Comparison of ENCODE assay signal across 8 cellular contexts in genomic region chr11:2837096-2837601, GRCh38. TPM values are rescaled to one million over a fixed set of nuclear protein-coding genes. Genes with fewer than 3 reads are reported as not detected.
DNase-seq lines count a peak whose midpoint lies in the region; ATAC-seq and TF ChIP-seq lines count a peak whose summit lies in the region.

No MANE protein-coding gene starts in this region.

- no peaks in the 10 kb centered on the region for H3K27me3 Mint-ChIP-seq in activated CD8-positive, alpha-beta T cell treated with anti-CD3 and anti-CD28 coated beads, Interleukin-2, amount 10 ng/mL, durations not matched to agents 7 days and 5 days (ENCODE audit: low read depth)

- 52 to 69% (median 64%) methylated on average over 8 to 20 of the region's 20 CpGs for WGBS in adrenal gland, 4 donors
- 60 to 73% methylated on average over 1 to 20 of the region's 20 CpGs for WGBS in testis, 2 donors

- DNase-seq in adrenal gland (peak in 6 of 7 donors; percentile 54 to 86 (median 69)), iPS-NIHi7 (ENCODE audit: extremely low spot score) (peak; percentile 74), testis (peak; percentile 59), NCI-H2171 treated with DMSO at 0.1 percent for 48 hours (lab: John Stamatoyannopoulos, UW) (no peak), NCI-H524 treated with DMSO at 0.1 percent for 48 hours (lab: John Stamatoyannopoulos, UW) (no peak)
- no peak for DNase-seq in activated CD8-positive, alpha-beta T cell treated with anti-CD3 and anti-CD28 coated beads, Interleukin-2, amount 10 ng/mL, durations not matched to agents 7 days and 5 days

- ATAC-seq in HG03565 (IDR thresholded peaks at IDR 0.05; ENCODE audit: unreplicated experiment) = no peak
- ATAC-seq in activated CD8-positive, alpha-beta T cell treated with anti-CD3 and anti-CD28 coated beads, Interleukin-2, amount 10 ng/mL, durations not matched to agents 7 days and 5 days = no peak

- no peaks in the 10 kb centered on the region for H3K27me3 ChIP-seq in adrenal gland
- H3K27me3 ChIP-seq in testis = no peaks in the 10 kb centered on the region

- H3K9me3 ChIP-seq in HEK293 (ENCODE audit: control insufficient read depth, insufficient read depth, low read depth, low read length) (no peaks in the 10 kb centered on the region), adrenal gland (replicated peaks in 1 of 3) (no peaks in the 10 kb centered on the region), testis (no peaks in the 10 kb centered on the region)

- TF ChIP-seq CTCF in HEK293 (tag by site-specific recombination; IDR thresholded peaks at IDR 0.05) (no peak), adrenal gland (IDR thresholded peaks at IDR 0.05) (peak in 4 of 6 experiments; percentile 9 to 43 (median 35)), testis (IDR thresholded peaks at IDR 0.05) (no peak)

- no peak overlapping the region for H3K4me3 Mint-ChIP-seq in activated CD8-positive, alpha-beta T cell treated with anti-CD3 and anti-CD28 coated beads, Interleukin-2, amount 10 ng/mL, durations not matched to agents 7 days and 5 days

- TF ChIP-seq POLR2A in adrenal gland (IDR thresholded peaks at IDR 0.05) = no peak
- no peak for TF ChIP-seq POLR2A in testis (IDR thresholded peaks at IDR 0.05)

- intact Hi-C loops in adrenal gland (cut with DNase I) (no loop called here), testis (cut with DNase I; ENCODE audit: low total_unique reads) (no loop called here)

- CTCF ChIA-PET in HEK293 (lab: Yijun Ruan, JAX) = no interaction called here
- CTCF ChIA-PET in activated CD8-positive, alpha-beta T cell treated with anti-CD3 and anti-CD28 coated beads, Interleukin-2, amount 10 ng/mL, durations not matched to agents 7 days and 5 days (lab: Charles Lee) = no interaction called here

- H3K4me1 ChIP-seq in HEK293 (ENCODE audit: control insufficient read depth, insufficient read depth, low read length) (no peaks in the 10 kb centered on the region), adrenal gland (replicated peaks in 1 of 2) (peaks cover 6 to 8% of the 10 kb centered on the region in 2 donors), testis (peaks cover 3% of the 10 kb centered on the region)

- no peaks in the 10 kb centered on the region for H3K9me3 Mint-ChIP-seq in activated CD8-positive, alpha-beta T cell treated with anti-CD3 and anti-CD28 coated beads, Interleukin-2, amount 10 ng/mL, durations not matched to agents 7 days and 5 days (ENCODE audit: insufficient read depth)

- no peak overlapping the region for H3K4me3 ChIP-seq in HEK293 (ENCODE audit: low read depth, low read length)
- H3K4me3 ChIP-seq in adrenal gland = no peak overlapping the region
- H3K4me3 ChIP-seq in testis = no peak overlapping the region

- no peak overlapping the region for H3K27ac Mint-ChIP-seq in activated CD8-positive, alpha-beta T cell treated with anti-CD3 and anti-CD28 coated beads, Interleukin-2, amount 10 ng/mL, durations not matched to agents 7 days and 5 days

- no peaks in the 10 kb centered on the region for H3K4me1 Mint-ChIP-seq in activated CD8-positive, alpha-beta T cell treated with anti-CD3 and anti-CD28 coated beads, Interleukin-2, amount 10 ng/mL, durations not matched to agents 7 days and 5 days (ENCODE audit: low read depth)

- H3K27ac ChIP-seq in HEK293 (ENCODE audit: extremely low read depth, low read depth, low read length) = no peak overlapping the region
- peak overlapping the region in 1 of 5 donors; percentile 16 for H3K27ac ChIP-seq in adrenal gland
- no peak overlapping the region for H3K27ac ChIP-seq in testis

- no peaks in the 10 kb centered on the region for H3K36me3 Mint-ChIP-seq in activated CD8-positive, alpha-beta T cell treated with anti-CD3 and anti-CD28 coated beads, Interleukin-2, amount 10 ng/mL, durations not matched to agents 7 days and 5 days (ENCODE audit: low read depth)

- H3K36me3 ChIP-seq in HEK293 (ENCODE audit: control insufficient read depth in 2 of 2, insufficient read depth in 1 of 2, low read length in 2 of 2) (no peaks in the 10 kb centered on the region), adrenal gland (replicated peaks in 1 of 2) (no peaks in the 10 kb centered on the region), testis (ENCODE audit: low read depth, missing control alignments) (no peaks in the 10 kb centered on the region)

- POLR2A ChIA-PET in HEK293 (lab: Yijun Ruan, JAX) = interaction anchor here (0.6 kb wide), 1 partner anchor 10 kb away, joined by 8 read pairs; no protein-coding TSS in a partner anchor
- POLR2A ChIA-PET in activated CD8-positive, alpha-beta T cell treated with anti-CD3 and anti-CD28 coated beads, Interleukin-2, amount 10 ng/mL, durations not matched to agents 7 days and 5 days (lab: Charles Lee) = no interaction called here

TF ChIP-seq in HEK293, 187 proteins besides CTCF, POLR2A, EP300 and RAD21:
- no peak for TF ChIP-seq ZNF501 (tag by site-specific recombination; IDR thresholded peaks at IDR 0.05)
- TF ChIP-seq ZIC2 (tag by site-specific recombination; IDR thresholded peaks at IDR 0.05) = peak; percentile 60

RNA-seq across cellular contexts. Expression of gene CDKN1C, which starts 48.4 kb away (rescaled TPM):
- total RNA-seq in adrenal gland (100 to 1,000 TPM in 7 of 8 donors, 10 to 100 TPM in 1; 32.8 to 817 (median 464) TPM), testis (10 to 100 TPM; 24.3 to 34.9 TPM)
- polyA plus RNA-seq in adrenal gland (100 to 1,000 TPM in 2 of 3 donors, 10 to 100 TPM in 1; 17.7 to 229 (median 152) TPM), testis (ENCODE audit: insufficient read depth, low read depth, low replicate concordance) (15.2 TPM)
- under 1 TPM; 0.21 to 0.32 TPM for total RNA-seq in activated CD8-positive, alpha-beta T cell treated with anti-CD3 and anti-CD28 coated beads, Interleukin-2, amount 10 ng/mL, durations not matched to agents 7 days and 5 days

Comparison
In these comparisons a context has a peak if more than half of its experiments do, and no peak if none do; other contexts are left out.
1. CTCF ChIP-seq: peak in adrenal gland (4 of 6); none in HEK293 (single experiment) and testis (0 of 3).
2. DNase-seq: peak in adrenal gland (6 of 7), iPS-NIHi7 (single experiment) and testis (single experiment); none in NCI-H2171 treated with DMSO at 0.1 percent for 48 hours (single experiment), activated CD8-positive, alpha-beta T cell treated with anti-CD3 and anti-CD28 coated beads, Interleukin-2, amount 10 ng/mL, durations not matched to agents 7 days and 5 days (single experiment) and NCI-H524 treated with DMSO at 0.1 percent for 48 hours (single experiment).
3. RNA of gene CDKN1C, which starts 48.4 kb away (total RNA-seq): 32.8 to 817 TPM in adrenal gland and 24.3 to 34.9 TPM in testis; 0.21 to 0.32 TPM in activated CD8-positive, alpha-beta T cell treated with anti-CD3 and anti-CD28 coated beads, Interleukin-2, amount 10 ng/mL, durations not matched to agents 7 days and 5 days; every median in the first group is over 10 times any median in the second.